8 cellular contexts compared by ENCODE assay signal in the genomic region with DNA sequence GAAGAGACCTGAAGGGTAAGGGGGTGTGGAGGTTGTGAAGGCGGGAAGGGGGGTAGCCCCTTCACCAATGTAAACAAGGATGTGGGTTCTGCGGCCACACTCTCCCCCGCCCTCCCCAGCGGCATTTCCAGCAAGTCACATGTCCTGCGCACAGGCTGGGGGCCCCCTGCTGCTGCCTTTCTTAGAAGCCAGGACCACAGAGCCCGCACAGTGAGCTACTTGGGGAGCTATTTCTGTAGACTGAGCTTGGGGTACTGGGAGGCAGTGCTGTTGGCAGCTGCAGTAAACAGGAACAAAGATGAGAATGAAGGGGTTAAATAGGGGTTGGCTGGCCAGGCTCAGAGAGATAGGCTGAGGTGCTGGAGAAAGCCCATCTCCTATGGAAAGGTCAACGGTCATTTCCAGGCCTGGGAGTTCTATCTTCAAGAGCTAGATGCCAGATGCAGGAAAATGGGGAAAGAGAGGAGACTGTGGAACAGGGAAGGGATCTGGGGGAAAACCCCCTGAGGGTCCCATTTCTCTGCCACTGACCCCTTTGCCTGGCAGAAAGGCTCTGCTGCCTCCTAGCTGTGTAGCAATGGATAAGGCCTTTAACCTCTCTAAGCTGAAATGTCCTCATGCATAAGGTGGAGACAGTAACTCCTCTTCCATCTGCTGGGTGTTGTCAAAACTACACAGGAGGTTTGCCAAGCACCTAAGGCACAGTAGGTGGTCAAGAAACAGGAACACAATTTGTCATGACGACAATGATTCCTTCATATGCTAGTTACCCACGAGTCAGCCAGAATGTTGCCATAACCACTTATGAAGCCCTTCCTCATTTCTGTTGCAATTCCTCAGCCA. TPM values are rescaled to one million over a fixed set of nuclear protein-coding genes. Genes with fewer than 3 reads are reported as not detected.
DNase-seq lines count a peak whose midpoint lies in the region; ATAC-seq and TF ChIP-seq lines count a peak whose summit lies in the region.

No MANE protein-coding gene starts in this region.

- WGBS in IMR-90 (ENCODE audit: extremely low coverage in 2 of 2, insufficient read length in 1 of 2), 2 experiments = 50% methylated on average over 2 of the region's 9 CpGs; no CpG with 5 or more reads in 1 of the 2 experiments
- 44 to 52% (median 47%) methylated on average over 9 of the region's 9 CpGs for WGBS in ovary, 3 donors

- no peak for TF ChIP-seq POLR2A in IMR-90 (IDR thresholded peaks at IDR 0.05; ENCODE audit: low read depth, low read length)
- TF ChIP-seq POLR2A in ovary (IDR thresholded peaks at IDR 0.05) = no peak

- no peak overlapping the region for H3K18ac ChIP-seq in IMR-90 (ENCODE audit: low read depth, low read length)

- in situ Hi-C loops in IMR-90 (cut with MboI; ENCODE audit: low sequenced_read_pairs) = no loop called here

- peaks cover 0 to 46% of the 10 kb centered on the region in 2 experiments; a peak in 3 of 4 replicates for H3K79me1 ChIP-seq in IMR-90 (ENCODE audit: low read depth in 1 of 2, low read length in 2 of 2)

- H2AFZ ChIP-seq in IMR-90 (replicated peaks; ENCODE audit: low read length, poor library complexity) = no peak overlapping the region

- no peak for TF ChIP-seq EP300 in ovary (IDR thresholded peaks at IDR 0.05)

- H3K36me3 ChIP-seq in IMR-90 (ENCODE audit: control insufficient read depth, insufficient read depth, low read length) (peaks cover 33% of the 10 kb centered on the region), ovary (no peaks in the 10 kb centered on the region)

- no peak overlapping the region for H4K91ac ChIP-seq in IMR-90 (ENCODE audit: insufficient read depth, low read depth, low read length)

- no peak overlapping the region for H2BK15ac ChIP-seq in IMR-90 (ENCODE audit: low read depth, low read length)

- no peak overlapping the region for H3K56ac ChIP-seq in IMR-90 (ENCODE audit: extremely low read depth, insufficient read depth, low read length)

- H2BK20ac ChIP-seq in IMR-90 (ENCODE audit: low read depth, low read length) = no peak overlapping the region

- TF ChIP-seq CTCF in IMR-90 (conservative IDR thresholded peaks at IDR 0.05; ENCODE audit: low read depth, low read length) (no peak), epithelial cell of proximal tubule (conservative IDR thresholded peaks at IDR 0.05; ENCODE audit: low read depth, low read length) (peak; percentile 16), ovary (IDR thresholded peaks at IDR 0.05) (no peak)

- H3K9me3 ChIP-seq in IMR-90 (ENCODE audit: control insufficient read depth, insufficient read depth, low read length) (no peaks in the 10 kb centered on the region), ovary (no peaks in the 10 kb centered on the region)

- peak; percentile 58 for ATAC-seq in GM21390 (IDR thresholded peaks at IDR 0.05; ENCODE audit: unreplicated experiment)
- peak; percentile 42; the same call in 1 of the 2 replicates for ATAC-seq in IMR-90 (ENCODE audit: low read depth)

- H3K4me3 ChIP-seq in IMR-90 (ENCODE audit: insufficient read depth, low read depth, low read length) = no peak overlapping the region
- H3K4me3 ChIP-seq in epithelial cell of proximal tubule (ENCODE audit: low read depth, low read length) = no peak overlapping the region
- no peak overlapping the region for H3K4me3 ChIP-seq in skin epidermis
- H3K4me3 ChIP-seq in ovary = no peak overlapping the region

- intact Hi-C loops in IMR-90 (cut with micrococcal nuclease) = no loop called here
- intact Hi-C loops in ovary (cut with DNase I) = no loop called here

- peaks cover 4% of the 10 kb centered on the region; the same call in 1 of the 2 replicates for H3K9me1 ChIP-seq in IMR-90 (ENCODE audit: insufficient read depth, low read length)

- peaks cover 35% of the 10 kb centered on the region for H4K20me1 ChIP-seq in IMR-90 (ENCODE audit: insufficient read depth, low read length)

- no peak overlapping the region for H3K4ac ChIP-seq in IMR-90 (ENCODE audit: low read depth, low read length)

- no TSS peak for BruUV-seq in IMR-90 (replicated peaks; lab: Mats Ljungman, UMichigan)

- H3K4me1 ChIP-seq in IMR-90 (ENCODE audit: control insufficient read depth, insufficient read depth, low read length) (no peaks in the 10 kb centered on the region; the same call in 1 of the 2 replicates), ovary (ENCODE audit: insufficient read depth) (peaks cover 2% of the 10 kb centered on the region)

- no peak overlapping the region for H2BK5ac ChIP-seq in IMR-90 (ENCODE audit: low read depth, low read length, poor library complexity, severe bottlenecking)

- H4K5ac ChIP-seq in IMR-90 (ENCODE audit: low read depth, low read length) = no peak overlapping the region

- DNase-seq in CMK (ENCODE audit: low read depth) (peak; percentile 94), IMR-90 (no peak), epithelial cell of proximal tubule (ENCODE audit: low read depth) (no peak), NCI-H510A treated with DMSO at 0.1 percent for 48 hours (lab: John Stamatoyannopoulos, UW) (no peak), ovary (no peak)
- peak; percentile 82 to 84 for DNase-seq in activated CD4-positive, alpha-beta T cell treated with anti-CD3 and anti-CD28 coated beads, Interleukin-2, amount 50 U/mL, for 4 hours

- POLR2A ChIA-PET in IMR-90 (lab: Charles Lee; ENCODE audit: unreplicated experiment) = no interaction called here

- dilution Hi-C loops in IMR-90 (cut with HindIII; ENCODE audit: low sequenced_read_pairs, unreplicated experiment) = no loop called here

- CTCF ChIA-PET in IMR-90 (lab: Yijun Ruan, JAX) = no interaction called here

- no peaks in the 10 kb centered on the region for H3K27me3 ChIP-seq in IMR-90 (ENCODE audit: control insufficient read depth, insufficient read depth, low read length)
- H3K27me3 ChIP-seq in ovary = no peaks in the 10 kb centered on the region

- 0 out of 2 replicates have a peak overlapping the region, but pooled peaks have one; percentile 27 for H3K23ac ChIP-seq in IMR-90 (ENCODE audit: low read depth, low read length)

- H3K14ac ChIP-seq in IMR-90 (replicated peaks; ENCODE audit: low read depth, low read length) = no peak overlapping the region

- H4K8ac ChIP-seq in IMR-90 (ENCODE audit: low read depth in 2 of 2, low read length in 2 of 2) = no peak overlapping the region

- no peak for TF ChIP-seq RAD21 in IMR-90 (IDR thresholded peaks at IDR 0.05; ENCODE audit: low read length)

- H3K27ac ChIP-seq in IMR-90 (ENCODE audit: insufficient read depth, low read length) = peak overlapping the region; percentile 41; the same call in 1 of the 2 replicates
- peak overlapping the region in 19 of 21 experiments; percentile 3 to 85 (median 60) for H3K27ac ChIP-seq in skin epidermis
- H3K27ac ChIP-seq in ovary = no peak overlapping the region

- no peak overlapping the region for H3K9ac ChIP-seq in IMR-90 (ENCODE audit: low read depth, low read length)

- H2AK5ac ChIP-seq in IMR-90 (ENCODE audit: low read depth, low read length) = no peak overlapping the region

- H2BK120ac ChIP-seq in IMR-90 (ENCODE audit: low read depth, low read length) = no peak overlapping the region

- H2AK9ac ChIP-seq in IMR-90 (replicated peaks; ENCODE audit: low read depth, low read length, poor library complexity) = no peak overlapping the region

- no peak overlapping the region for H3K4me2 ChIP-seq in IMR-90 (ENCODE audit: low read depth, low read length)

TF ChIP-seq in IMR-90, 13 proteins besides CTCF, POLR2A, EP300 and RAD21 (continues in another document):
- TF ChIP-seq, protein P1, sequence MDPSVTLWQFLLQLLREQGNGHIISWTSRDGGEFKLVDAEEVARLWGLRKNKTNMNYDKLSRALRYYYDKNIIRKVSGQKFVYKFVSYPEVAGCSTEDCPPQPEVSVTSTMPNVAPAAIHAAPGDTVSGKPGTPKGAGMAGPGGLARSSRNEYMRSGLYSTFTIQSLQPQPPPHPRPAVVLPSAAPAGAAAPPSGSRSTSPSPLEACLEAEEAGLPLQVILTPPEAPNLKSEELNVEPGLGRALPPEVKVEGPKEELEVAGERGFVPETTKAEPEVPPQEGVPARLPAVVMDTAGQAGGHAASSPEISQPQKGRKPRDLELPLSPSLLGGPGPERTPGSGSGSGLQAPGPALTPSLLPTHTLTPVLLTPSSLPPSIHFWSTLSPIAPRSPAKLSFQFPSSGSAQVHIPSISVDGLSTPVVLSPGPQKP (IDR thresholded peaks at IDR 0.05; ENCODE audit: borderline replicate concordance, low read depth, low read length) = no peak

RNA-seq across cellular contexts. Expression of a gene that starts 18.5 kb away (rescaled TPM):
- total RNA-seq in IMR-90 (2012; rRNA removed) (6.9 and 7.3 TPM in 2 replicates), epithelial cell of proximal tubule (10.9 and 13.1 TPM in 2 replicates), ovary (10 to 100 TPM in 1 of 7 donors, 1 to 10 TPM in 6; 6.3 to 13.0 (median 8.8) TPM)
- polyA plus RNA-seq in IMR-90 (2012; rRNA removed) (8.1 and 9.4 TPM in 2 replicates), ovary (10 to 100 TPM in 1 of 2 donors, 1 to 10 TPM in 1; 8.9 to 22.9 TPM)
- 4.8 and 6.5 TPM in 2 replicates for polyA plus RNA-seq in IMR-90 (2012; cell fraction: cytosol; rRNA removed)
- polyA plus RNA-seq in IMR-90 (2012; cell fraction: nucleus; rRNA removed; ENCODE audit: low replicate concordance) = 19.3 and 20.5 TPM in 2 replicates

RNA-seq across cellular contexts. Expression of a gene that starts 20.1 kb away (rescaled TPM):
- 30.6 and 31.7 TPM in 2 replicates for total RNA-seq in IMR-90 (2012; rRNA removed)
- polyA plus RNA-seq in IMR-90 (2012; rRNA removed) = 48.3 and 50.4 TPM in 2 replicates
- 38.0 and 48.9 TPM in 2 replicates for polyA plus RNA-seq in IMR-90 (2012; cell fraction: cytosol; rRNA removed)
- polyA plus RNA-seq in IMR-90 (2012; cell fraction: nucleus; rRNA removed; ENCODE audit: low replicate concordance) = 99.0 and 150 TPM in 2 replicates
- 34.4 and 44.2 TPM in 2 replicates for total RNA-seq in epithelial cell of proximal tubule
- 10 to 100 TPM; 25.8 to 57.8 (median 53.8) TPM for total RNA-seq in ovary
- polyA plus RNA-seq in ovary = 10 to 100 TPM; 41.9 to 72.7 TPM

RNA-seq across cellular contexts. Expression of a gene that starts 25.8 kb away (rescaled TPM):
- total RNA-seq in IMR-90 (2012; rRNA removed) = 10.8 and 12.5 TPM in 2 replicates
- polyA plus RNA-seq in IMR-90 (2012; rRNA removed) = 48.3 and 53.0 TPM in 2 replicates
- polyA plus RNA-seq in IMR-90 (2012; cell fraction: cytosol; rRNA removed) = 51.6 and 70.4 TPM in 2 replicates
- 27.3 and 57.6 TPM in 2 replicates for polyA plus RNA-seq in IMR-90 (2012; cell fraction: nucleus; rRNA removed; ENCODE audit: low replicate concordance)
- total RNA-seq in epithelial cell of proximal tubule = 20.5 and 22.0 TPM in 2 replicates
- total RNA-seq in ovary = 10 to 100 TPM in 4 of 7 donors, 1 to 10 TPM in 3; 8.2 to 18.8 (median 12.5) TPM
- polyA plus RNA-seq in ovary = 10 to 100 TPM; 10.3 to 14.3 TPM

RNA-seq across cellular contexts. Expression of a gene that starts 34.4 kb away (rescaled TPM):
- total RNA-seq in IMR-90 (2012; rRNA removed) (0.28 and 0.36 TPM in 2 replicates), epithelial cell of proximal tubule (0.51 and 1.1 TPM in 2 replicates), ovary (1 to 10 TPM in 5 of 7 donors, under 1 TPM in 2; 0.76 to 4.6 (median 2.0) TPM)
- polyA plus RNA-seq in IMR-90 (2012; rRNA removed) (1.8 and 1.9 TPM in 2 replicates), ovary (1 to 10 TPM; 1.9 to 4.2 TPM)
- 1.0 and 2.2 TPM in 2 replicates for polyA plus RNA-seq in IMR-90 (2012; cell fraction: cytosol; rRNA removed)
- polyA plus RNA-seq in IMR-90 (2012; cell fraction: nucleus; rRNA removed; ENCODE audit: low replicate concordance) = 5.1 and 6.4 TPM in 2 replicates

RNA-seq across cellular contexts. Expression of a gene that starts 39.6 kb away (rescaled TPM):
- 120 and 124 TPM in 2 replicates for total RNA-seq in IMR-90 (2012; rRNA removed)
- polyA plus RNA-seq in IMR-90 (2012; rRNA removed) = 96.4 and 105 TPM in 2 replicates
- polyA plus RNA-seq in IMR-90 (2012; cell fraction: cytosol; rRNA removed) = 87.0 and 119 TPM in 2 replicates
- 140 and 147 TPM in 2 replicates for polyA plus RNA-seq in IMR-90 (2012; cell fraction: nucleus; rRNA removed; ENCODE audit: low replicate concordance)
- total RNA-seq in epithelial cell of proximal tubule = 84.6 and 86.0 TPM in 2 replicates
- 100 to 1,000 TPM in 5 of 7 donors, 10 to 100 TPM in 2; 85.8 to 149 (median 105) TPM for total RNA-seq in ovary
- 100 to 1,000 TPM in 1 of 2 donors, 10 to 100 TPM in 1; 71.2 to 145 TPM for polyA plus RNA-seq in ovary

Comparison
In these comparisons a context has a peak if more than half of its experiments do, and no peak if none do; other contexts are left out.
1. DNase-seq: peak in CMK (single experiment) and activated CD4-positive, alpha-beta T cell treated with anti-CD3 and anti-CD28 coated beads, Interleukin-2, amount 50 U/mL, for 4 hours (2 of 2); none in IMR-90 (single experiment), epithelial cell of proximal tubule (single experiment), NCI-H510A treated with DMSO at 0.1 percent for 48 hours (single experiment) and ovary (0 of 5).
2. H3K27ac ChIP-seq: peak in IMR-90 (single experiment) and skin epidermis (19 of 21); none in ovary (0 of 2).